In the genomic region with DNA sequence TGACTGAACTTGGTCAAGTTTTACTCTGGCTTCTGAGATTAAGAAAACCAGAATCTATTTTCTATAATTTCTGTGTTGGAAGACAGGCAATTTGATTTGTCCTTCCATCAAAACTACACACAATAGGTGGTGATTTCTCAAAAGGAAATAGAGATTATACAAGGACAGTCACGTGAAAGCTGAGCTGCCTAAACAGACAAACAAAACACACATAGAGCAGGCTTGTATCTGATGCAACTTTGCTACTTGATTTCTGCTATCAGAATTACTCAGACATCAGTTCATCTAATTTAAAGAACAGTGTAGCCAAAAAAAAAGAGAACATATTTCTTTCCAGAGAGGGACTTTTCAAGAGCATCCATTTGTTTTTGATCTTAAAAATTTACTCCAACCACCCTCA, we compare ENCODE assay signal across 18 cellular contexts.
"Had no signal": no experiment of that assay in that cellular context is flagged by ENCODE, and none has a peak within 500 bp of the region (broad histone marks: within the 10 kb centered on the region; RNA-seq: fewer than 3 reads in every experiment).

No MANE protein-coding gene starts in this region.

- ATAC-seq: activated CD8-positive, alpha-beta T cell treated with anti-CD3 and anti-CD28 coated beads, Interleukin-2, amount 10 ng/mL, durations not matched to agents 7 days and 5 days; left lung; mucosa of descending colon; natural killer cell treated with Interleukin-12 subunit alpha and Interleukin-12 subunit beta and Interleukin-15 and Interleukin-18, amount 100 ng/mL, for 72 hours; stimulated activated naive CD8-positive, alpha-beta T cell treated with anti-CD3 and anti-CD28 coated beads, Interleukin-15, Interleukin-2, amounts not matched to agents 100 U/mL and 50 U/mL, for 24 hours had no signal

- H3K27ac ChIP-seq: left lung had no signal

- H3K36me3 ChIP-seq: left lung had no signal

- FAIRE-seq: kidney, small intestine had no signal

- H3K9me3 ChIP-seq: left lung, mucosa of descending colon had no signal

- H3K4me1 ChIP-seq: left lung had no signal

- DNase-seq: activated B cell treated with CpG ODN at 0.5 μM for 24 hours; activated CD4-positive, alpha-beta T cell treated with anti-CD3 and anti-CD28 coated beads for 48 hours; activated CD8-positive, alpha-beta memory T cell treated with anti-CD3 and anti-CD28 coated beads, Interleukin-2, amount 50 U/mL, for 4 hours; activated CD8-positive, alpha-beta T cell treated with anti-CD3 and anti-CD28 coated beads, Interleukin-2, amount 10 ng/mL, durations not matched to agents 7 days and 5 days; activated gamma-delta T cell treated with Interleukin-2 at 50 U/mL for 16 hours; activated T-cell treated with anti-CD3 and anti-CD28 coated beads, Interleukin-2, amount 50 U/mL, for 48 hours; amygdala; erythroblast; hippocampal formation; kidney; left lung; mammary epithelial cell; mucosa of descending colon; nucleus accumbens; small intestine; stimulated activated naive CD8-positive, alpha-beta T cell treated with anti-CD3 and anti-CD28 coated beads, Interleukin-15, Interleukin-2, amounts not matched to agents 100 U/mL and 50 U/mL, for 24 hours; trophoblast cell had no signal

- H3K27me3 ChIP-seq: left lung had no signal

- H3K4me3 ChIP-seq: left lung, mucosa of descending colon had no signal
